ENCODE assay signal across 8 cellular contexts in genomic region chr6:53651764-53652401, GRCh38. TPM values are rescaled to one million over a fixed set of nuclear protein-coding genes. Genes with fewer than 3 reads are reported as not detected.
A peak's percentile ranks its signal among the peaks of the same experiment; 100 is the strongest.
DNase-seq lines count a peak whose midpoint lies in the region; ATAC-seq and TF ChIP-seq lines count a peak whose summit lies in the region.

No MANE protein-coding gene starts in this region.

- no peak for TF ChIP-seq CTCF in BE2C (IDR thresholded peaks at IDR 0.05; ENCODE audit: low read depth, low read length)

- WGBS in mesodermal cell (ENCODE audit: insufficient coverage in 2 of 2), 2 experiments = 3% methylated on average over 64 to 68 of the region's 68 CpGs

- H3K27me3 ChIP-seq in BE2C (peaks cover 11% of the 10 kb centered on the region), endocrine pancreas (ENCODE audit: control insufficient read depth, insufficient read depth, low read length) (no peaks in the 10 kb centered on the region)

- peak; percentile 90 for ATAC-seq in HG03432 (IDR thresholded peaks at IDR 0.05; ENCODE audit: unreplicated experiment)

- peak; percentile 79 for DNase-seq in BE2C
- peak; percentile 16 for DNase-seq in GM19238 (ENCODE audit: insufficient read length, low spot score)
- DNase-seq in NCI-H748 (lab: John Stamatoyannopoulos, UW; ENCODE audit: unreplicated experiment) = peak; percentile 98
- DNase-seq in activated CD8-positive, alpha-beta memory T cell treated with anti-CD3 and anti-CD28 coated beads for 24 hours = peak; percentile 89
- DNase-seq in stimulated activated CD8-positive, alpha-beta memory T cell treated with anti-CD3 and anti-CD28 coated beads, Interleukin-15, amount 100 ng/mL, for 1 hour (ENCODE audit: low read depth) = peak; percentile 41

- no peak overlapping the region for H3K27ac ChIP-seq in mesodermal cell (ENCODE audit: low read depth, low read length, severe bottlenecking)

- peaks cover 3% of the 10 kb centered on the region; the same call in 1 of the 2 replicates for H3K9me3 ChIP-seq in BE2C
- no peaks in the 10 kb centered on the region for H3K9me3 ChIP-seq in endocrine pancreas (ENCODE audit: control insufficient read depth, low read length)
- H3K9me3 ChIP-seq in mesodermal cell (ENCODE audit: control insufficient read depth, low read length) = no peaks in the 10 kb centered on the region

- H3K4me1 ChIP-seq in BE2C = no peaks in the 10 kb centered on the region
- no peaks in the 10 kb centered on the region for H3K4me1 ChIP-seq in endocrine pancreas (ENCODE audit: control insufficient read depth, insufficient read depth, low read length)
- no peaks in the 10 kb centered on the region for H3K4me1 ChIP-seq in mesodermal cell (ENCODE audit: control insufficient read depth, insufficient read depth, low read length, poor library complexity, severe bottlenecking)

- peak overlapping the region; percentile 66 for H3K4me3 ChIP-seq in BE2C (ENCODE audit: low read depth, low read length)
- peak overlapping the region; percentile 74 for H3K4me3 ChIP-seq in endocrine pancreas (ENCODE audit: control insufficient read depth, insufficient read depth, low read length)
- peak overlapping the region; percentile 54 for H3K4me3 ChIP-seq in mesodermal cell (ENCODE audit: extremely low read depth, insufficient read depth, low read length, poor library complexity, severe bottlenecking)

- peak overlapping the region; percentile 62 for H3K9ac ChIP-seq in endocrine pancreas (ENCODE audit: control insufficient read depth, insufficient read depth, low read length)

- H3K36me3 ChIP-seq in BE2C (no peaks in the 10 kb centered on the region), endocrine pancreas (ENCODE audit: control insufficient read depth, insufficient read depth, low read length) (no peaks in the 10 kb centered on the region), mesodermal cell (ENCODE audit: control insufficient read depth, insufficient read depth, low read length) (no peaks in the 10 kb centered on the region)

RNA-seq across cellular contexts. Expression of gene KLHL31, which starts 13.7 kb away (rescaled TPM):
- polyA plus RNA-seq in BE2C (2012; ENCODE audit: insufficient read depth, insufficient read length, low read depth) = 0.29 TPM
- polyA plus RNA-seq in mesodermal cell (2013, experiment 1 of 2) = 0.15 TPM
- polyA plus RNA-seq in mesodermal cell (2013, experiment 2 of 2) = 0.25 TPM

Comparison
In these comparisons a context has a peak if more than half of its experiments do, and no peak if none do; other contexts are left out.
1. DNase-seq: peak in every context shown above with its lines; median percentile 98 in NCI-H748; 89 in activated CD8-positive, alpha-beta memory T cell treated with anti-CD3 and anti-CD28 coated beads for 24 hours; 79 in BE2C; 41 in stimulated activated CD8-positive, alpha-beta memory T cell treated with anti-CD3 and anti-CD28 coated beads, Interleukin-15, amount 100 ng/mL, for 1 hour; 16 in GM19238.